In genomic region chr5:3531320-3531986, GRCh38 we compare ENCODE assay signal across 28 cellular contexts.
DNase-seq lines count a peak whose midpoint lies in the region; ATAC-seq, FAIRE-seq and TF ChIP-seq lines count a peak whose summit lies in the region.
"Had no signal": no experiment of that assay in that cellular context is flagged by ENCODE, and none has a peak within 500 bp of the region (broad histone marks: within the 10 kb centered on the region; RNA-seq: fewer than 3 reads in every experiment).

No MANE protein-coding gene starts in this region.

- no peak overlapping the region for H2BK15ac ChIP-seq in H1 (ENCODE audit: low read length)

- no peak overlapping the region for H3K23ac ChIP-seq in H1 (ENCODE audit: insufficient read length)

- no peaks in the 10 kb centered on the region for H3K23me2 ChIP-seq in H1 (ENCODE audit: low read depth, low read length)

- H2AK5ac ChIP-seq in H1 (ENCODE audit: low read depth, low read length), result no peak overlapping the region

- peak overlapping the region; percentile 2; the same call in 1 of the 2 replicates for H3K18ac ChIP-seq in H1 (ENCODE audit: extremely low read depth, low read length)

- intact Hi-C loops in MCF 10A (cut with micrococcal nuclease) (no loop called here), breast epithelium (cut with DNase I; ENCODE audit: low total_unique reads) (no loop called here), left lung (cut with DNase I) (no loop called here), left ventricle myocardium superior (cut with micrococcal nuclease) (no loop called here), ovary (cut with DNase I) (loop anchor here in 1 of 4 donors (5.0 kb wide), 1 partner anchor 1834 kb away; no protein-coding TSS in a partner anchor)

- H2BK5ac ChIP-seq in H1 (ENCODE audit: low read depth, low read length), result no peak overlapping the region; the same call in 1 of the 2 replicates

- peaks cover 5 to 6% of the 10 kb centered on the region in 2 donors for H3K9me3 ChIP-seq in breast epithelium
- H3K9me3 ChIP-seq in H1 (ENCODE audit: insufficient read depth in 2 of 2, low read depth in 1 of 2, low read length in 1 of 2), result no peaks in the 10 kb centered on the region; a peak in 1 of 4 replicates
- H3K9me3 ChIP-seq in left lung, result peaks cover 0 to 20% of the 10 kb centered on the region in 2 donors
- no peaks in the 10 kb centered on the region for H3K9me3 ChIP-seq in ovary
- H3K9me3 ChIP-seq: adrenal gland, neutrophil, SK-N-SH had no signal

- no peaks in the 10 kb centered on the region for H3K79me1 ChIP-seq in H1 (ENCODE audit: low read depth, low read length)

- DNase-seq in MCF 10A (ENCODE audit: unreplicated experiment) (peak; percentile 8), breast epithelium (ENCODE audit: low spot score in 2 of 2) (no peak), H1 (ENCODE audit: low read depth in 1 of 2, low spot score in 2 of 2) (peak in 1 of 2 experiments; percentile 29), left lung (no peak), urothelium cell line (ENCODE audit: low spot score) (peak; percentile 79), left ventricle myocardium superior (no peak), ovary (no peak)
- no peak for DNase-seq in stimulated activated naive CD8-positive, alpha-beta T cell treated with anti-CD3 and anti-CD28 coated beads, Interleukin-15, Interleukin-2, amounts not matched to agents 100 U/mL and 50 U/mL, for 24 hours
- DNase-seq: activated CD4-positive, alpha-beta T cell treated with anti-CD3 and anti-CD28 coated beads, Interleukin-2, amount 50 U/mL, for 48 hours; activated CD4-positive, CD25-positive, alpha-beta regulatory T cell treated with anti-CD3 and anti-CD28 coated beads, Interleukin-2, amount 50 U/mL, for 72 hours; activated CD8-positive, alpha-beta memory T cell treated with anti-CD3 and anti-CD28 coated beads, Interleukin-2, amount 50 U/mL, for 4 hours; activated naive CD4-positive, alpha-beta T cell treated with anti-CD3 and anti-CD28 coated beads for 36 hours; adrenal gland; brain microvascular endothelial cell; C1 segment of cervical spinal cord; foreskin melanocyte; heart left ventricle; naive B cell; NCI-H1048; SK-N-SH; substantia nigra; T-helper 2 cell had no signal

- H3K27ac Mint-ChIP-seq in MCF 10A (ENCODE audit: low read depth, unreplicated experiment), result peak overlapping the region; percentile 19
- H3K27ac Mint-ChIP-seq: activated naive CD4-positive, alpha-beta T cell treated with anti-CD3 and anti-CD28 coated beads for 36 hours; activated T-helper 1 cell treated with anti-CD3 and anti-CD28 coated beads, Interleukin-12 subunit alpha, Interleukin-12 subunit beta, Interleukin-2, Interleukin-4 antibody, amounts not matched to agents 30 ng/mL and 10 ng/mL and 1 ng/mL, durations not matched to agents 14 hours and 24 hours and 36 hours; IgD-negative memory B cell; stimulated activated memory B cell treated with anti-CD40 and anti-IgM and Interleukin-4, amounts not matched to agents 10 μg/mL and 1 μg/mL and 100 μg/mL, for 72 hours had no signal

- WGBS in H1 (ENCODE audit: extremely low coverage in 1 of 2, insufficient coverage in 1 of 2, insufficient read length in 1 of 2, insufficient replicate concordance in 2 of 2, low coverage in 1 of 2, low lambda C conversion rate in 2 of 2, missing lambda C conversion rate in 1 of 2), 2 experiments, result 67% methylated on average over 8 of the region's 8 CpGs; no CpG with 5 or more reads in 1 of the 2 experiments
- 46 to 55% (median 53%) methylated on average over 8 of the region's 8 CpGs for WGBS in ovary, 3 donors

- no peak for TF ChIP-seq EP300 in H1 (IDR thresholded peaks at IDR 0.05; ENCODE audit: borderline replicate concordance in 1 of 2, low read depth in 2 of 2, low read length in 2 of 2)
- no peak for TF ChIP-seq EP300 in ovary (IDR thresholded peaks at IDR 0.05)

- H2BK20ac ChIP-seq in H1 (ENCODE audit: low read length), result no peak overlapping the region; the same call in 1 of the 2 replicates

- TF ChIP-seq POLR2A in breast epithelium (IDR thresholded peaks at IDR 0.05) (no peak), H1 (IDR thresholded peaks at IDR 0.05; ENCODE audit: control extremely low read depth in 1 of 2, low read depth in 2 of 2, low read length in 2 of 2) (no peak), ovary (IDR thresholded peaks at IDR 0.05) (no peak)

- H3K36me3 Mint-ChIP-seq in MCF 10A (ENCODE audit: insufficient read depth, unreplicated experiment), result no peaks in the 10 kb centered on the region
- H3K36me3 Mint-ChIP-seq: IgD-negative memory B cell; naive B cell; stimulated activated memory B cell treated with anti-CD40 and anti-IgM and Interleukin-4, amounts not matched to agents 10 μg/mL and 1 μg/mL and 100 μg/mL, for 72 hours had no signal

- H4K91ac ChIP-seq in H1 (replicated peaks; ENCODE audit: insufficient read length, low read length), result no peak overlapping the region

- H3K4me1 ChIP-seq in breast epithelium (no peaks in the 10 kb centered on the region), H1 (replicated peaks in 1 of 4; ENCODE audit: control insufficient read depth in 3 of 4, insufficient read depth in 4 of 4, low read length in 3 of 4) (peaks cover 3 to 13% (median 9%) of the 10 kb centered on the region in 4 experiments), left lung (no peaks in the 10 kb centered on the region), ovary (ENCODE audit: insufficient read depth) (no peaks in the 10 kb centered on the region)
- H3K4me1 ChIP-seq: adrenal gland, heart left ventricle had no signal

- no peak for TF ChIP-seq CTCF in MCF 10A (IDR thresholded peaks at IDR 0.05; ENCODE audit: unreplicated experiment)
- no peak for TF ChIP-seq CTCF in breast epithelium (IDR thresholded peaks at IDR 0.05)
- TF ChIP-seq CTCF in H1 (IDR thresholded peaks at IDR 0.05; ENCODE audit: control extremely low read depth in 1 of 3, insufficient read depth in 1 of 3, low read depth in 1 of 3, low read length in 3 of 3), result no peak
- no peak for TF ChIP-seq CTCF in left lung (IDR thresholded peaks at IDR 0.05)
- TF ChIP-seq CTCF in ovary (IDR thresholded peaks at IDR 0.05), result no peak

- H3K27ac ChIP-seq in breast epithelium (no peak overlapping the region), H1 (ENCODE audit: low read depth, low read length) (no peak overlapping the region), left lung (no peak overlapping the region), ovary (no peak overlapping the region)
- H3K27ac ChIP-seq: 22Rv1, adrenal gland, brain microvascular endothelial cell, heart left ventricle, neutrophil had no signal

- no peaks in the 10 kb centered on the region for H3K36me3 ChIP-seq in breast epithelium
- no peaks in the 10 kb centered on the region for H3K36me3 ChIP-seq in H1 (ENCODE audit: control insufficient read depth in 2 of 4, insufficient read depth in 4 of 4, low read length in 3 of 4)
- no peaks in the 10 kb centered on the region for H3K36me3 ChIP-seq in left lung
- no peaks in the 10 kb centered on the region for H3K36me3 ChIP-seq in ovary
- H3K36me3 ChIP-seq: adrenal gland, brain microvascular endothelial cell, heart left ventricle, neutrophil had no signal

- peak in 1 of 2 experiments; percentile 13; a peak in 1 of 4 replicates for TF ChIP-seq RAD21 in H1 (IDR thresholded peaks at IDR 0.05 in 1 of 2, conservative IDR thresholded peaks at IDR 0.05 in 1 of 2; ENCODE audit: low read depth in 2 of 2, low read length in 2 of 2)

- ATAC-seq in left lung (peak; percentile 93), left ventricle myocardium superior (no peak)
- ATAC-seq in stimulated activated naive CD8-positive, alpha-beta T cell treated with anti-CD3 and anti-CD28 coated beads, Interleukin-15, Interleukin-2, amounts not matched to agents 100 U/mL and 50 U/mL, for 24 hours, result no peak
- ATAC-seq: heart left ventricle; stimulated activated memory B cell treated with anti-CD40 and anti-IgM and Interleukin-4, amounts not matched to agents 10 μg/mL and 1 μg/mL and 100 μg/mL, for 72 hours had no signal

- no peak overlapping the region for H3K4ac ChIP-seq in H1 (replicated peaks; ENCODE audit: insufficient read length, low read depth, low read length)

- H4K8ac ChIP-seq in H1 (ENCODE audit: extremely low read depth, insufficient read depth, low read length), result no peak overlapping the region; the same call in 1 of the 2 replicates

- H3K4me1 Mint-ChIP-seq in MCF 10A (ENCODE audit: insufficient read depth, unreplicated experiment), result peaks cover 15% of the 10 kb centered on the region
- H3K4me1 Mint-ChIP-seq: naive B cell; stimulated activated memory B cell treated with anti-CD40 and anti-IgM and Interleukin-4, amounts not matched to agents 10 μg/mL and 1 μg/mL and 100 μg/mL, for 72 hours had no signal

- H3K79me2 ChIP-seq in H1 (ENCODE audit: control insufficient read depth in 1 of 2, insufficient read depth in 2 of 2, low read length in 2 of 2), result no peaks in the 10 kb centered on the region

- no TSS peak for BruUV-seq in MCF 10A (replicated peaks; lab: Mats Ljungman, UMichigan)

- POLR2A ChIA-PET in MCF 10A (lab: Yijun Ruan, JAX) (interaction anchor here (0.6 to 1.0 kb wide), 4 partner anchors 9 to 63 kb away, joined by 3 to 4 read pairs (median 4); no protein-coding TSS in a partner anchor), H1 (lab: Charles Lee; ENCODE audit: partially characterized antibody) (no interaction called here)

- H3K9me3 Mint-ChIP-seq in MCF 10A (ENCODE audit: unreplicated experiment), result no peaks in the 10 kb centered on the region

- H4K5ac ChIP-seq in H1 (ENCODE audit: insufficient read length, low read depth, low read length), result no peak overlapping the region

- H2BK12ac ChIP-seq in H1 (ENCODE audit: low read depth, low read length), result peak overlapping the region; percentile 30; the same call in 1 of the 2 replicates

- H3K27me3 ChIP-seq in breast epithelium, result no peaks in the 10 kb centered on the region
- H3K27me3 ChIP-seq in H1 (replicated peaks in 1 of 4; ENCODE audit: control insufficient read depth in 3 of 4, extremely low read depth in 1 of 4, insufficient read depth in 3 of 4, low read length in 3 of 4), result no peaks in the 10 kb centered on the region; a peak in 1 of 7 replicates
- no peaks in the 10 kb centered on the region for H3K27me3 ChIP-seq in left lung
- no peaks in the 10 kb centered on the region for H3K27me3 ChIP-seq in ovary
- H3K27me3 ChIP-seq: adrenal gland, brain microvascular endothelial cell, neutrophil had no signal

- no peak overlapping the region for H2AFZ ChIP-seq in H1 (ENCODE audit: low read length)

- peak overlapping the region; percentile 47 to 51; a peak in 3 of 4 replicates for H3K4me2 ChIP-seq in H1 (ENCODE audit: insufficient read depth in 1 of 2, low read depth in 2 of 2, low read length in 2 of 2)
- H3K4me2 ChIP-seq: SK-N-SH had no signal

- H4K20me1 ChIP-seq in H1 (replicated peaks in 1 of 2; ENCODE audit: control insufficient read depth in 1 of 2, insufficient read depth in 2 of 2, low read length in 2 of 2), result no peaks in the 10 kb centered on the region

- no peak overlapping the region for H3K9ac ChIP-seq in H1 (replicated peaks in 1 of 4; ENCODE audit: extremely low read depth in 1 of 4, low read depth in 3 of 4, low read length in 3 of 4)
- H3K9ac ChIP-seq: SK-N-SH had no signal

- H3K56ac ChIP-seq in H1 (replicated peaks; ENCODE audit: insufficient read length, low read depth, low read length), result no peak overlapping the region

- H3K4me3 Mint-ChIP-seq in MCF 10A (ENCODE audit: unreplicated experiment), result peak overlapping the region; percentile 50
- H3K4me3 Mint-ChIP-seq: activated naive CD4-positive, alpha-beta T cell treated with anti-CD3 and anti-CD28 coated beads for 36 hours; activated T-helper 1 cell treated with anti-CD3 and anti-CD28 coated beads, Interleukin-12 subunit alpha, Interleukin-12 subunit beta, Interleukin-2, Interleukin-4 antibody, amounts not matched to agents 30 ng/mL and 10 ng/mL and 1 ng/mL, durations not matched to agents 14 hours and 24 hours and 36 hours; IgD-negative memory B cell; naive B cell; stimulated activated memory B cell treated with anti-CD40 and anti-IgM and Interleukin-4, amounts not matched to agents 10 μg/mL and 1 μg/mL and 100 μg/mL, for 72 hours had no signal

- H3K14ac ChIP-seq in H1 (ENCODE audit: insufficient read length), result no peak overlapping the region

- FAIRE-seq in H1 (lab: Jason Lieb, UNC) (peak; percentile 88), urothelium cell line (lab: Jason Lieb, UNC) (no peak)
- FAIRE-seq: G401.6 had no signal

- H3K4me3 ChIP-seq in breast epithelium (no peak overlapping the region), H1 (ENCODE audit: extremely low read depth in 1 of 4, insufficient read depth in 2 of 4, low read depth in 3 of 4, low read length in 4 of 4) (no peak overlapping the region; a peak in 1 of 8 replicates), left lung (no peak overlapping the region), ovary (no peak overlapping the region)
- H3K4me3 ChIP-seq: adrenal gland, heart left ventricle had no signal

- no peak overlapping the region for H2BK120ac ChIP-seq in H1 (replicated peaks; ENCODE audit: low read depth, low read length)

- H3K27me3 Mint-ChIP-seq in MCF 10A (ENCODE audit: insufficient read depth, unreplicated experiment), result no peaks in the 10 kb centered on the region
- H3K27me3 Mint-ChIP-seq: IgD-negative memory B cell; naive B cell; stimulated activated memory B cell treated with anti-CD40 and anti-IgM and Interleukin-4, amounts not matched to agents 10 μg/mL and 1 μg/mL and 100 μg/mL, for 72 hours had no signal

- CTCF ChIA-PET in MCF 10A (lab: Yijun Ruan, JAX) (no interaction called here), H1 (lab: Charles Lee; ENCODE audit: partially characterized antibody) (interaction anchor here (0.9 kb wide), 1 partner anchor 79 kb away, joined by 3 read pairs; no protein-coding TSS in a partner anchor)

Comparison
In these comparisons a context has a peak if more than half of its experiments do, and no peak if none do; other contexts are left out.
1. DNase-seq: peak in MCF 10A (single experiment) and urothelium cell line (single experiment); none in breast epithelium (0 of 2), left lung (0 of 2), stimulated activated naive CD8-positive, alpha-beta T cell treated with anti-CD3 and anti-CD28 coated beads, Interleukin-15, Interleukin-2, amounts not matched to agents 100 U/mL and 50 U/mL, for 24 hours (single experiment), left ventricle myocardium superior (single experiment) and ovary (0 of 5).